Comparison of ENCODE assay signal across 2 cellular contexts in genomic region chr15:51191766-51192165, GRCh38.
TF ChIP-seq lines count a peak whose summit lies in the region.

No MANE protein-coding gene starts in this region.

TF ChIP-seq in GM23338, 12 proteins besides CTCF, POLR2A, EP300 and RAD21 (continued from another document):
- TF ChIP-seq ZNF462 (CRISPR knock-in tag; IDR thresholded peaks at IDR 0.05): no peak
- no peak for TF ChIP-seq REST (IDR thresholded peaks at IDR 0.05; ENCODE audit: unreplicated experiment)
- TF ChIP-seq POLR2AphosphoS5 (IDR thresholded peaks at IDR 0.05; ENCODE audit: low read depth): no peak

TF ChIP-seq in SK-N-SH treated with all-trans-retinoic acid at 6 μM for 48 hours, 23 proteins besides CTCF, POLR2A, EP300 and RAD21 (continued from another document):
- TF ChIP-seq PATZ1 (CRISPR knock-in tag; IDR thresholded peaks at IDR 0.05; ENCODE audit: borderline replicate concordance) (no peak), RARB (CRISPR knock-in tag; IDR thresholded peaks at IDR 0.05) (no peak), CREB5 (CRISPR knock-in tag; IDR thresholded peaks at IDR 0.05; ENCODE audit: low read depth) (no peak), TOX (CRISPR knock-in tag; IDR thresholded peaks at IDR 0.05; ENCODE audit: borderline replicate concordance) (no peak), ESRRG (CRISPR knock-in tag; IDR thresholded peaks at IDR 0.05) (no peak)
